Comparison of ENCODE assay signal across 26 cellular contexts in the genomic region with DNA sequence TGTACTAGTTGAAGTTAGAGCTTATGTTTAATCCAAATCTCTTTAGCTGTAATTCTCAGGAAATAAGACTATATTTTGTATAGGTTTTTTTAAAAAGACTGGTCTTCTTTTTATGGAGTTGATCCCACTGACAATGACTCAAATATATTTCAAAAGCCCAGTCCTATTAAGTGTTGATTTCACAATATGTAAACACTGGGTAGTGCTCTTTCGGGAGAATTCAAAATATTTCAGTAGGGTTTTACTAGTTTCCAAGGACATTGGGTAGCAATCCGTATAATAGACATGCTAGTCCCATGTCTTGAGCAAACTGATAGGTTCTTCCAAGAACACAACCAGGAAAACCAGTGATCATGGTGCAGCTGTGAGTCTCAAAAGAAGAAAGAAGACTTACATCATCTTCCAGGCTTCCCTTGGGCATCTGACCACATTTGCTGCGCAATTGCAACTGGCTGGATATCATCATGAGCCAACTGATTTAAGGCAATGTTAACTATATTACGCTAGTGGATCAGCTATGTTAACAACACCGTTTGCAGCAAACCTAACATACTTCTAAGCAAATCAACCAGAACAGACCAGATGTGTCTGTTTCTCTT. TPM values are rescaled to one million over a fixed set of nuclear protein-coding genes. Genes with fewer than 3 reads are reported as not detected.
A peak's percentile ranks its signal among the peaks of the same experiment; 100 is the strongest.
DNase-seq lines count a peak whose midpoint lies in the region; ATAC-seq and TF ChIP-seq lines count a peak whose summit lies in the region.
"Had no signal": no experiment of that assay in that cellular context is flagged by ENCODE, and none has a peak within 500 bp of the region (broad histone marks: within the 10 kb centered on the region; RNA-seq: fewer than 3 reads in every experiment).

No MANE protein-coding gene starts in this region.

- H3K27ac Mint-ChIP-seq in CD4-positive, alpha-beta T cell = no peak overlapping the region
- H3K27ac Mint-ChIP-seq in activated CD4-positive, alpha-beta T cell treated with anti-CD3 and anti-CD28 coated beads, Interleukin-2, amount 10 ng/mL, durations not matched to agents 7 days and 5 days = no peak overlapping the region
- H3K27ac Mint-ChIP-seq: activated naive CD8-positive, alpha-beta T cell; activated T-helper 17 cell treated with anti-CD3 and anti-CD28 coated beads, Interleukin-2, amount 50 U/mL, for 72 hours; T-cell had no signal

- H3K27me3 Mint-ChIP-seq in CD4-positive, alpha-beta T cell = peaks cover 6% of the 10 kb centered on the region
- H3K27me3 Mint-ChIP-seq in activated CD4-positive, alpha-beta T cell treated with anti-CD3 and anti-CD28 coated beads, Interleukin-2, amount 10 ng/mL, durations not matched to agents 7 days and 5 days = peaks cover 2% of the 10 kb centered on the region
- H3K27me3 Mint-ChIP-seq: activated naive CD8-positive, alpha-beta T cell had no signal

- H3K4me1 ChIP-seq in adipocyte (ENCODE audit: control insufficient read depth, insufficient read depth, low read length) = peaks cover 24% of the 10 kb centered on the region
- H3K4me1 ChIP-seq: BE2C, thyroid gland had no signal

- H3K9ac ChIP-seq in adipocyte (ENCODE audit: low read length) = no peak overlapping the region

- POLR2A ChIA-PET in CD4-positive, alpha-beta T cell (lab: Charles Lee) = no interaction called here
- POLR2A ChIA-PET in activated CD4-positive, alpha-beta T cell treated with anti-CD3 and anti-CD28 coated beads, Interleukin-2, amount 10 ng/mL, durations not matched to agents 7 days and 5 days (lab: Charles Lee) = no interaction called here

- ATAC-seq in CD4-positive, alpha-beta T cell (ENCODE audit: poor library complexity) = no peak
- no peak for ATAC-seq in HG03521 (IDR thresholded peaks at IDR 0.05; ENCODE audit: unreplicated experiment)
- ATAC-seq: activated T-helper 17 cell treated with anti-CD3 and anti-CD28 coated beads, Interleukin-2, amount 50 U/mL, for 72 hours; K562; T-cell had no signal

- H3K4me3 ChIP-seq in adipocyte (ENCODE audit: low read length) = peak overlapping the region; percentile 30
- H3K4me3 ChIP-seq: K562, smooth muscle cell, thyroid gland had no signal

- no peak overlapping the region for H3K27ac ChIP-seq in CD4-positive, alpha-beta T cell (ENCODE audit: low read depth, low read length)
- H3K27ac ChIP-seq: 22Rv1, thyroid gland had no signal

- no peaks in the 10 kb centered on the region for H3K4me1 Mint-ChIP-seq in CD4-positive, alpha-beta T cell (ENCODE audit: low read depth)
- H3K4me1 Mint-ChIP-seq in activated CD4-positive, alpha-beta T cell treated with anti-CD3 and anti-CD28 coated beads, Interleukin-2, amount 10 ng/mL, durations not matched to agents 7 days and 5 days = no peaks in the 10 kb centered on the region
- H3K4me1 Mint-ChIP-seq: activated T-helper 17 cell treated with anti-CD3 and anti-CD28 coated beads, Interleukin-2, amount 50 U/mL, for 72 hours; central memory CD8-positive, alpha-beta T cell; T-cell had no signal

- no peak for TF ChIP-seq CTCF in CD4-positive, alpha-beta T cell (IDR thresholded peaks at IDR 0.05)

- H3K4me3 Mint-ChIP-seq in CD4-positive, alpha-beta T cell = no peak overlapping the region
- no peak overlapping the region for H3K4me3 Mint-ChIP-seq in activated CD4-positive, alpha-beta T cell treated with anti-CD3 and anti-CD28 coated beads, Interleukin-2, amount 10 ng/mL, durations not matched to agents 7 days and 5 days
- H3K4me3 Mint-ChIP-seq: activated naive CD8-positive, alpha-beta T cell; activated T-helper 17 cell treated with anti-CD3 and anti-CD28 coated beads, Interleukin-2, amount 50 U/mL, for 72 hours; central memory CD8-positive, alpha-beta T cell; T-cell had no signal

- CTCF ChIA-PET in CD4-positive, alpha-beta T cell (lab: Charles Lee) = no interaction called here
- CTCF ChIA-PET in activated CD4-positive, alpha-beta T cell treated with anti-CD3 and anti-CD28 coated beads, Interleukin-2, amount 10 ng/mL, durations not matched to agents 7 days and 5 days (lab: Charles Lee) = no interaction called here

- no peaks in the 10 kb centered on the region for H3K9me3 ChIP-seq in adipocyte (ENCODE audit: control insufficient read depth, low read length)
- no peaks in the 10 kb centered on the region for H3K9me3 ChIP-seq in CD4-positive, alpha-beta T cell (ENCODE audit: control insufficient read depth, low read length)
- H3K9me3 ChIP-seq: BE2C, thyroid gland had no signal

- intact Hi-C loops in CD4-positive, alpha-beta T cell (cut with DNase I, micrococcal nuclease) = loop anchor here in 1 of 2 experiments (1.0 kb wide), 1 partner anchor 41 kb away; no protein-coding TSS in a partner anchor

- peaks cover 5% of the 10 kb centered on the region for H3K9me3 Mint-ChIP-seq in CD4-positive, alpha-beta T cell
- peaks cover 4% of the 10 kb centered on the region for H3K9me3 Mint-ChIP-seq in activated CD4-positive, alpha-beta T cell treated with anti-CD3 and anti-CD28 coated beads, Interleukin-2, amount 10 ng/mL, durations not matched to agents 7 days and 5 days
- H3K9me3 Mint-ChIP-seq: activated T-helper 17 cell treated with anti-CD3 and anti-CD28 coated beads, Interleukin-2, amount 50 U/mL, for 72 hours; central memory CD8-positive, alpha-beta T cell had no signal

- no peaks in the 10 kb centered on the region for H3K27me3 ChIP-seq in adipocyte (replicated peaks; ENCODE audit: control insufficient read depth, insufficient read depth, low read length)
- H3K27me3 ChIP-seq in CD4-positive, alpha-beta T cell (ENCODE audit: control insufficient read depth, insufficient read depth, low read length) = no peaks in the 10 kb centered on the region
- H3K27me3 ChIP-seq: BE2C, thyroid gland had no signal

- H3K36me3 ChIP-seq in adipocyte (ENCODE audit: control insufficient read depth, insufficient read depth, low read length, severe bottlenecking) = no peaks in the 10 kb centered on the region
- H3K36me3 ChIP-seq: BE2C, thyroid gland had no signal

- DNase-seq in NCI-H524 (lab: John Stamatoyannopoulos, UW) = peak; percentile 3 to 68
- no peak for DNase-seq in NCI-H524 treated with DMSO at 0.1 percent for 48 hours (lab: John Stamatoyannopoulos, UW)
- DNase-seq in NCI-H82 (lab: John Stamatoyannopoulos, UW) = peak; percentile 45
- DNase-seq in adipocyte (ENCODE audit: low read depth) = peak; percentile 1
- DNase-seq in stromal cell of bone marrow (ENCODE audit: low read depth) = peak; percentile 70
- no peak for DNase-seq in CD4-positive, alpha-beta T cell
- no peak for DNase-seq in activated CD4-positive, alpha-beta T cell treated with anti-CD3 and anti-CD28 coated beads, Interleukin-2, amount 10 ng/mL, durations not matched to agents 7 days and 5 days
- DNase-seq: activated CD4-positive, alpha-beta T cell treated with anti-CD3 and anti-CD28 coated beads for 4 hours; BE2C; kidney glomerular epithelial cell; mammary epithelial cell; NCI-H187 treated with DMSO at 0.1 percent for 48 hours; NK-92 treated with Interleukin-12 subunit alpha and Interleukin-12 subunit beta, amount 100 ng/mL, for 24 hours; Right ventricle myocardium superior; stimulated activated CD4-positive, alpha-beta T cell treated with anti-CD3 and anti-CD28 coated beads, Interleukin-2, amount 100 ng/mL, for 48 hours; stimulated activated naive CD4-positive, alpha-beta T cell; T-cell; thyroid gland had no signal

- H3K36me3 Mint-ChIP-seq in CD4-positive, alpha-beta T cell (ENCODE audit: low read depth) = no peaks in the 10 kb centered on the region
- no peaks in the 10 kb centered on the region for H3K36me3 Mint-ChIP-seq in activated CD4-positive, alpha-beta T cell treated with anti-CD3 and anti-CD28 coated beads, Interleukin-2, amount 10 ng/mL, durations not matched to agents 7 days and 5 days (ENCODE audit: low read depth)
- H3K36me3 Mint-ChIP-seq: T-cell had no signal

RNA-seq across cellular contexts. Expression of gene APBB1IP, which starts 59.3 kb away (rescaled TPM):
- total RNA-seq in CD4-positive, alpha-beta T cell = 10 to 100 TPM; 44.5 to 45.6 TPM
- 10 to 100 TPM; 78.4 to 92.2 TPM for total RNA-seq in activated CD4-positive, alpha-beta T cell treated with anti-CD3 and anti-CD28 coated beads, Interleukin-2, amount 10 ng/mL, durations not matched to agents 7 days and 5 days
- total RNA-seq: mammary epithelial cell, pulmonary artery endothelial cell had no signal

Comparison
In these comparisons a context has a peak if more than half of its experiments do, and no peak if none do; other contexts are left out.
1. DNase-seq: peak in NCI-H524 (2 of 2), NCI-H82 (single experiment), adipocyte (single experiment) and stromal cell of bone marrow (single experiment); none in NCI-H524 treated with DMSO at 0.1 percent for 48 hours (single experiment), CD4-positive, alpha-beta T cell (0 of 10) and activated CD4-positive, alpha-beta T cell treated with anti-CD3 and anti-CD28 coated beads, Interleukin-2, amount 10 ng/mL, durations not matched to agents 7 days and 5 days (single experiment).